Comparison of ENCODE assay signal across 19 cellular contexts in the genomic region with DNA sequence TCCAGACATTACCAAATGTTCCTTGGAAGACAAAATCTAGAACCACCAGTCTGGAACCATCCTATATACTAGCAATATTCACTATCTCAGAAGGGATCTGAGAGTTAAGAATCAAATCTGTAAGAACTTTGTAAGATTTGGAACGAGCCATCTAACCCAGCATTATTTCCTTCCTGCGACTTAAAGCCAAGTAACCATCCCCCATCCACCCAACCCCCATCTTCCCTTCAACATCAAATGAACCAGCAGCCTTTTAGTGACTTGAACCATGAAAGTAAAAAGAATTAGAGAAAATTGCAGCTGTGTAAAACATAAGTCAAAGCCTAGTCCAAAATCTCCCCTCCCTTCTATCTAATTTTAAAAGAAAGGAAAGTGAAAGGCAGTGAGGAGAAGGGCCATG. TPM values are rescaled to one million over a fixed set of nuclear protein-coding genes. Genes with fewer than 3 reads are reported as not detected.
DNase-seq lines count a peak whose midpoint lies in the region; ATAC-seq, FAIRE-seq and TF ChIP-seq lines count a peak whose summit lies in the region.
"Had no signal": no experiment of that assay in that cellular context is flagged by ENCODE, and none has a peak within 500 bp of the region (broad histone marks: within the 10 kb centered on the region; RNA-seq: fewer than 3 reads in every experiment).

No MANE protein-coding gene starts in this region.

- SMC1A ChIA-PET in GM12878 (lab: Charles Lee; ENCODE audit: uncharacterized antibody, unreplicated experiment), result interaction anchor here (1.1 to 2.9 kb wide), 4 partner anchors 9 to 104 kb away, joined by 3 to 13 read pairs (median 6); no protein-coding TSS in a partner anchor

- TF ChIP-seq POLR2A in GM12878 (IDR thresholded peaks at IDR 0.05; ENCODE audit: low read depth, low read length) (no peak), thyroid gland (IDR thresholded peaks at IDR 0.05) (no peak), Peyer's patch (IDR thresholded peaks at IDR 0.05) (no peak)

- no peak for TF ChIP-seq CTCF in GM12878 (IDR thresholded peaks at IDR 0.05 in 2 of 3, conservative IDR thresholded peaks at IDR 0.05 in 1 of 3; ENCODE audit: control insufficient read depth in 2 of 3, extremely low read depth in 1 of 3, insufficient read depth in 1 of 3, low read depth in 3 of 3, low read length in 3 of 3)
- TF ChIP-seq CTCF in thyroid gland (IDR thresholded peaks at IDR 0.05), result no peak
- TF ChIP-seq CTCF in Peyer's patch (IDR thresholded peaks at IDR 0.05), result no peak

- no peaks in the 10 kb centered on the region for H3K27me3 ChIP-seq in GM12878 (replicated peaks in 1 of 2; ENCODE audit: control insufficient read depth in 2 of 2, insufficient read depth in 2 of 2, low read length in 1 of 2)
- H3K27me3 ChIP-seq in thyroid gland, result no peaks in the 10 kb centered on the region
- no peaks in the 10 kb centered on the region for H3K27me3 ChIP-seq in Peyer's patch
- H3K27me3 ChIP-seq: BLaER1 had no signal

- H3K4me1 Mint-ChIP-seq in activated naive CD8-positive, alpha-beta T cell (ENCODE audit: low read depth), result peaks cover 17% of the 10 kb centered on the region
- H3K4me1 Mint-ChIP-seq in activated naive CD8-positive, alpha-beta T cell treated with anti-CD3 and anti-CD28 coated beads, Interleukin-2, amount 50 U/mL, for 24 hours, result peaks cover 4% of the 10 kb centered on the region

- ATAC-seq in activated naive CD8-positive, alpha-beta T cell treated with anti-CD3 and anti-CD28 coated beads, Interleukin-2, amount 50 U/mL, for 24 hours, result no peak
- no peak; the same call in 2 of the 3 replicates for ATAC-seq in GM12878
- ATAC-seq: A549 had no signal

- TF ChIP-seq RAD21 in GM12878 (IDR thresholded peaks at IDR 0.05; ENCODE audit: insufficient read depth, low read depth, low read length), result no peak

- no peak for DNase-seq in activated naive CD8-positive, alpha-beta T cell treated with anti-CD3 and anti-CD28 coated beads, Interleukin-2, amount 50 U/mL, for 24 hours
- DNase-seq in GM12878 (ENCODE audit: low read depth, low spot score) (no peak), thyroid gland (no peak), cerebellar cortex (ENCODE audit: low spot score) (no peak), COLO829 (ENCODE audit: low spot score) (no peak), Peyer's patch (no peak)
- DNase-seq: DMS79 treated with DMSO at 0.1 percent for 48 hours, H7, NCI-H1092 treated with DMSO at 0.1 percent for 48 hours, NCI-H146, NCI-H2029 treated with DMSO at 0.1 percent for 48 hours, NCI-H446 treated with DMSO at 0.1 percent for 48 hours, NCI-H69, Right ventricle myocardium superior had no signal

- RAD21 ChIA-PET in GM12878 (lab: Charles Lee; ENCODE audit: unreplicated experiment), result interaction anchor here (0.8 to 3.1 kb wide), 5 partner anchors 25 to 104 kb away, joined by 3 to 10 read pairs (median 3); no protein-coding TSS in a partner anchor

- POLR2A ChIA-PET in GM12878 (lab: Charles Lee), result interaction anchor here (0.8 kb wide), 1 partner anchor 182 kb away, joined by 6 read pairs; no protein-coding TSS in a partner anchor

- TF ChIP-seq EP300 in GM12878 (IDR thresholded peaks at IDR 0.05; ENCODE audit: borderline replicate concordance in 1 of 2, control insufficient read depth in 1 of 2, low read depth in 2 of 2, low read length in 2 of 2), result no peak

- H3K9me3 ChIP-seq in KOPT-K1 (ENCODE audit: insufficient read depth, low read length, poor library complexity, severe bottlenecking) (no peaks in the 10 kb centered on the region), GM12878 (replicated peaks; ENCODE audit: control insufficient read depth, insufficient read depth, low read length) (no peaks in the 10 kb centered on the region), thyroid gland (no peaks in the 10 kb centered on the region), Peyer's patch (no peaks in the 10 kb centered on the region)
- H3K9me3 ChIP-seq: A549, BLaER1 had no signal

- in situ Hi-C loops in GM12878 (cut with MboI), result no loop called here

- peaks cover 83% of the 10 kb centered on the region for H3K79me2 ChIP-seq in GM12878 (ENCODE audit: control insufficient read depth, insufficient read depth, low read length)

- no peak overlapping the region for H2AFZ ChIP-seq in GM12878 (ENCODE audit: control insufficient read depth, low read depth, low read length)

- CTCF ChIA-PET in GM12878 (lab: Yijun Ruan, JAX), result interaction anchor here (0.6 kb wide), 1 partner anchor 240 kb away, joined by 6 read pairs; no protein-coding TSS in a partner anchor

- H3K27ac ChIP-seq in KOPT-K1 (ENCODE audit: low read depth, low read length, poor library complexity, severe bottlenecking) (peak overlapping the region; percentile 26), GM12878 (ENCODE audit: control insufficient read depth, insufficient read depth) (peak overlapping the region; percentile 58), thyroid gland (peak overlapping the region; percentile 11 to 73 (median 72)), Peyer's patch (no peak overlapping the region)
- H3K27ac ChIP-seq: A549, BLaER1 had no signal

- no peak overlapping the region for H3K27ac Mint-ChIP-seq in activated naive CD8-positive, alpha-beta T cell
- H3K27ac Mint-ChIP-seq in activated naive CD8-positive, alpha-beta T cell treated with anti-CD3 and anti-CD28 coated beads, Interleukin-2, amount 50 U/mL, for 24 hours, result no peak overlapping the region

- H3K27me3 Mint-ChIP-seq in activated naive CD8-positive, alpha-beta T cell, result no peaks in the 10 kb centered on the region
- no peaks in the 10 kb centered on the region for H3K27me3 Mint-ChIP-seq in activated naive CD8-positive, alpha-beta T cell treated with anti-CD3 and anti-CD28 coated beads, Interleukin-2, amount 50 U/mL, for 24 hours

- H3K36me3 ChIP-seq in KOPT-K1 (ENCODE audit: insufficient read depth, low read length) (no peaks in the 10 kb centered on the region), GM12878 (ENCODE audit: control insufficient read depth in 2 of 2, insufficient read depth in 2 of 2, low read length in 1 of 2) (peaks cover 0 to 6% of the 10 kb centered on the region in 2 experiments; a peak in 2 of 4 replicates), thyroid gland (no peaks in the 10 kb centered on the region), Peyer's patch (no peaks in the 10 kb centered on the region)
- H3K36me3 ChIP-seq: BLaER1 had no signal

- peak; percentile 78 for FAIRE-seq in GM12878 (lab: Jason Lieb, UNC)
- FAIRE-seq: A549, RCC 7860 had no signal

- H3K4me3 Mint-ChIP-seq in activated naive CD8-positive, alpha-beta T cell, result peak overlapping the region; percentile 5
- H3K4me3 Mint-ChIP-seq in activated naive CD8-positive, alpha-beta T cell treated with anti-CD3 and anti-CD28 coated beads, Interleukin-2, amount 50 U/mL, for 24 hours, result no peak overlapping the region

- intact Hi-C loops in GM12878 (cut with micrococcal nuclease; ENCODE audit: unreplicated experiment) (no loop called here), thyroid gland (cut with DNase I) (no loop called here)

- WGBS in GM12878 (ENCODE audit: insufficient coverage, insufficient replicate concordance, low lambda C conversion rate, missing lambda C conversion rate), result 75% methylated on average over 2 of the region's 2 CpGs
- 63 to 83% methylated on average over 2 of the region's 2 CpGs for WGBS in thyroid gland, 2 donors

- H3K4me3 ChIP-seq in GM12878 (no peak overlapping the region; the same call in 1 of the 2 replicates), thyroid gland (replicated peaks in 1 of 3) (no peak overlapping the region), Peyer's patch (no peak overlapping the region)
- H3K4me3 ChIP-seq: A549, BLaER1 had no signal

- peaks cover 3% of the 10 kb centered on the region for H3K36me3 Mint-ChIP-seq in activated naive CD8-positive, alpha-beta T cell
- no peaks in the 10 kb centered on the region for H3K36me3 Mint-ChIP-seq in activated naive CD8-positive, alpha-beta T cell treated with anti-CD3 and anti-CD28 coated beads, Interleukin-2, amount 50 U/mL, for 24 hours (ENCODE audit: low read depth)

- H4K20me1 ChIP-seq in GM12878 (ENCODE audit: control insufficient read depth, insufficient read depth), result no peaks in the 10 kb centered on the region
- H4K20me1 ChIP-seq: BLaER1 had no signal

- no peak overlapping the region for H3K9ac ChIP-seq in GM12878 (ENCODE audit: control insufficient read depth, insufficient read depth, low read length)
- H3K9ac ChIP-seq: BLaER1 had no signal

- H3K9me3 Mint-ChIP-seq in activated naive CD8-positive, alpha-beta T cell (ENCODE audit: low read depth), result no peaks in the 10 kb centered on the region
- no peaks in the 10 kb centered on the region for H3K9me3 Mint-ChIP-seq in activated naive CD8-positive, alpha-beta T cell treated with anti-CD3 and anti-CD28 coated beads, Interleukin-2, amount 50 U/mL, for 24 hours

- no TSS peak for BruUV-seq in GM12878 (replicated peaks; lab: Mats Ljungman, UMichigan)

- H3K4me2 ChIP-seq in GM12878 (ENCODE audit: control insufficient read depth, insufficient read depth), result peak overlapping the region; percentile 59
- H3K4me2 ChIP-seq: A549, BLaER1 had no signal

- H3K4me1 ChIP-seq in GM12878 (ENCODE audit: control insufficient read depth, insufficient read depth, low read length) (peaks cover 16% of the 10 kb centered on the region), thyroid gland (peaks cover 14 to 18% of the 10 kb centered on the region in 2 donors), Peyer's patch (no peaks in the 10 kb centered on the region)
- H3K4me1 ChIP-seq: BLaER1 had no signal

TF ChIP-seq in GM12878, 131 proteins besides CTCF, POLR2A, EP300 and RAD21 (continues in another document):
- TF ChIP-seq FOS (IDR thresholded peaks at IDR 0.05; ENCODE audit: borderline replicate concordance, extremely low read depth, insufficient read length) (no peak), SMAD5 (IDR thresholded peaks at IDR 0.05; ENCODE audit: low read depth) (no peak)

RNA-seq across cellular contexts. Expression of a gene that starts 15.6 kb away (rescaled TPM):
- total RNA-seq in GM12878 (2013; cell fraction: nucleolus; rRNA removed), result 158 and 160 TPM in 2 replicates
- total RNA-seq in GM12878 (2014; rRNA removed), result 40.6 and 43.1 TPM in 2 replicates
- total RNA-seq in GM12878 (2014; rRNA removed; fragmentation: Illumina TruSeq; extraction: Trizol), result 23.7 and 24.4 TPM in 2 replicates
- 43.0 and 45.0 TPM in 2 replicates for total RNA-seq in GM12878 (2021)
- polyA plus RNA-seq in GM12878 (2011; ENCODE audit: low read depth), result 12.4 TPM
- polyA plus RNA-seq in GM12878 (2011; rRNA removed), result 21.8 and 23.6 TPM in 2 replicates
- 25.9 and 36.2 TPM in 2 replicates for polyA plus RNA-seq in GM12878 (2011; cell fraction: cytosol; rRNA removed)
- 29.5 and 41.9 TPM in 2 replicates for polyA plus RNA-seq in GM12878 (2011; cell fraction: nucleus; rRNA removed)
- polyA plus RNA-seq in GM12878 (2012), result 12.3 and 16.9 TPM in 2 replicates
- 16.9 and 18.1 TPM in 2 replicates for polyA plus RNA-seq in GM12878 (2014; fragmentation: Illumina TruSeq; extraction: Trizol)
- 10 to 100 TPM in 1 of 2 experiments, 1 to 10 TPM in 1; 7.9 to 10.1 TPM for polyA plus RNA-seq in GM12878 (2014; fragmentation: Nextera tagmentation; extraction: Ambion mirVana)
- polyA plus RNA-seq in GM12878 (2014; rRNA removed), result 33.6 and 37.1 TPM in 2 replicates
- 10 to 100 TPM; 40.5 to 40.6 TPM for polyA plus RNA-seq in GM12878 (2016; fragmentation: Nextera tagmentation; extraction: Ambion mirVana)
- polyA minus RNA-seq in GM12878 (2011; rRNA and poly(A)+ RNA removed), result 32.3 and 53.0 TPM in 2 replicates
- 22.3 and 26.3 TPM in 2 replicates for polyA minus RNA-seq in GM12878 (2011; cell fraction: cytosol; rRNA and poly(A)+ RNA removed)
- polyA minus RNA-seq in GM12878 (2011; cell fraction: nucleus; rRNA and poly(A)+ RNA removed), result 31.8 and 53.8 TPM in 2 replicates
- 100 to 1,000 TPM; 200 to 369 (median 323) TPM for total RNA-seq in thyroid gland
- total RNA-seq in Peyer's patch, result 100 to 1,000 TPM; 182 to 423 (median 320) TPM

Comparison
In these comparisons a context has a peak if more than half of its experiments do, and no peak if none do; other contexts are left out.
1. H3K27ac ChIP-seq: peak in KOPT-K1 (single experiment), GM12878 (single experiment) and thyroid gland (3 of 3); none in Peyer's patch (0 of 4).